In the genomic region with DNA sequence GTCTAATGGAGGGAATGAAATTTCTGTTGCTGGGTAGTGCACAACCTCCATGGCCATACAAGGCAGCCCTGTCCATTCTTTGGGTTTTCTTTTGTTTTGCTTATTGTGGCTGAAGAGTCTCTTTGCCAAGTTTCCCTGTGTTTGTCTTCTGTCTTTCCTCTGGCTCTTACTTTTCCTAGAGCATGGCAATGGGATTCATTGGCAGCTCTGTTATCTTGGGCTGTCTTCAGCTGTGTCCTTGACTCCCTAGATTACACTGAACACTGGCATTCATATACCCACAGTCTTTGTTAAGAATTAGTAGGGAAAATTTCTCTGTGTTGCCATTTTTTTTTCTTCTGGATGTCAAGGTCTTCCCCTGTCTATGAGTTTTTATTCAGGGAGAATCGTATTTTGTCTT, we compare ENCODE assay signal across 28 cellular contexts.
"Had no signal": no experiment of that assay in that cellular context is flagged by ENCODE, and none has a peak within 500 bp of the region (broad histone marks: within the 10 kb centered on the region; RNA-seq: fewer than 3 reads in every experiment).

No MANE protein-coding gene starts in this region.

- H3K9me3 ChIP-seq: body of pancreas, SJSA1 had no signal

- H3K27ac ChIP-seq: body of pancreas, KMS-11, SJSA1 had no signal

- H3K27me3 ChIP-seq: body of pancreas, SJSA1 had no signal

- H3K4me3 ChIP-seq: body of pancreas, SJSA1 had no signal

- H3K4me1 ChIP-seq: body of pancreas had no signal

- ATAC-seq: activated T-helper 17 cell treated with anti-CD3 and anti-CD28 coated beads, Interleukin-2, amount 50 U/mL, for 72 hours; body of pancreas; Panc1; T-helper 17 cell; WTC11 had no signal

- H3K36me3 ChIP-seq: SJSA1 had no signal

- DNase-seq: activated CD4-positive, alpha-beta memory T cell treated with anti-CD3 and anti-CD28 coated beads, Interleukin-2, amount 10 ng/mL, durations not matched to agents 7 days and 5 days; activated CD4-positive, alpha-beta T cell treated with anti-CD3 and anti-CD28 coated beads for 1 hour; activated CD4-positive, alpha-beta T cell treated with anti-CD3 and anti-CD28 coated beads, Interleukin-2, amount 10 ng/mL, durations not matched to agents 7 days and 5 days; activated gamma-delta T cell; activated naive CD4-positive, alpha-beta T cell treated with anti-CD3 and anti-CD28 coated beads for 36 hours; activated T-cell treated with anti-CD3 and anti-CD28 coated beads for 4 hours; activated T-cell treated with anti-CD3 and anti-CD28 coated beads, Interleukin-2, amount 50 U/mL, for 48 hours; anterior cingulate cortex; body of pancreas; cerebellar nuclear complex; MV-4-11; NCI-H1092 treated with DMSO at 0.1 percent for 48 hours; NCI-H1436; NCI-H1694 treated with DMSO at 0.1 percent for 48 hours; NCI-H2029 treated with DMSO at 0.1 percent for 48 hours; NCI-H510A treated with DMSO at 0.1 percent for 48 hours; NCI-H69; NK-92 treated with Interleukin-12 subunit alpha and Interleukin-12 subunit beta, amount 100 ng/mL, for 24 hours; OCI-M1; RPMI8226; SHP77; T-helper 17 cell; T-helper 9 cell had no signal
